Comparison of ENCODE assay signal across 18 cellular contexts in the genomic region with DNA sequence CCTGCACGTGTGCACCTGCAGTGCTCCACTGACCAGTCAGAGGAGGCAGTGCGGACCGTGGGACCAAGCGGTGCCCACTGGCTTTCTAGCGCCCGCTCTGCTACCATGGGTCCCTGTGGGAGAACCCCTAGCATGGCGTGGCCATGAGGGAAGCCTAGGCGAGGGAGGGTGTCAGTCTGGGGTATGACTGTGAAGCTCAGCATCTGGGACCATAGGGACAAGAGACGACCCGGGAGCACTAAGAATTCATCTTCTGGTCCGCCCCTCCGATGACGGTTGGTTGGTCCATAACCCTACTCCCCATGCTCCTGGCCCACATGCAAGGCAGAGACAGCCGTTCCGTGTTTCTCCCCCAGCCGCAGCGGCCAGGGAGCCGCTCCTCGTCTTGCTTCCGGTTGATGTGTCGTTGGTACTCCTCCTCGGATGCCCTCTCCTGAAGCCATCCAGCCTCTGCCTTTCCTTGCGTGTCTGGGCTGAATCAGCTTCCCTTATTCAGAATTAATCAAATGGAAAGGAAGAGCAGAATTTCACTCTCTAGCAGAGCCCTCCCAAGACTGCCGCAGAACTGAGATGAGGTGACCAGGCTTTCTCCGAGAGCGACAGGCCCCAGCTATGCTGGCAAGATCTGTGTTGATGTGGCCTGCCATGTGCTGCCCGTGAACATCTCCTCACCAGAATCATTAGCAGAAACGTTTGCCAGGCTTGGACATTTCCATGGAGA. TPM values are rescaled to one million over a fixed set of nuclear protein-coding genes. Genes with fewer than 3 reads are reported as not detected.
DNase-seq lines count a peak whose midpoint lies in the region; ATAC-seq, FAIRE-seq and TF ChIP-seq lines count a peak whose summit lies in the region.
"Had no signal": no experiment of that assay in that cellular context is flagged by ENCODE, and none has a peak within 500 bp of the region (broad histone marks: within the 10 kb centered on the region; RNA-seq: fewer than 3 reads in every experiment).

No MANE protein-coding gene starts in this region.

- no peaks in the 10 kb centered on the region for H3K9me3 ChIP-seq in CD4-positive, alpha-beta T cell (ENCODE audit: control insufficient read depth, low read length)
- H3K9me3 ChIP-seq in H1 (ENCODE audit: insufficient read depth in 2 of 2, low read depth in 1 of 2, low read length in 1 of 2) (no peaks in the 10 kb centered on the region), upper lobe of right lung (no peaks in the 10 kb centered on the region)
- H3K9me3 ChIP-seq: A549 had no signal

- H3K27me3 Mint-ChIP-seq in CD4-positive, alpha-beta T cell: no peaks in the 10 kb centered on the region
- H3K27me3 Mint-ChIP-seq in WTC11 (ENCODE audit: low read depth) (no peaks in the 10 kb centered on the region), nephron (ENCODE audit: low read depth) (no peaks in the 10 kb centered on the region)

- H3K14ac ChIP-seq in H1 (ENCODE audit: insufficient read length): no peak overlapping the region

- H3K4me3 ChIP-seq in H1 (ENCODE audit: extremely low read depth in 1 of 4, insufficient read depth in 2 of 4, low read depth in 3 of 4, low read length in 4 of 4) (no peak overlapping the region), upper lobe of right lung (no peak overlapping the region)
- H3K4me3 ChIP-seq: A549 had no signal

- no peak for TF ChIP-seq CTCF in CD4-positive, alpha-beta T cell (IDR thresholded peaks at IDR 0.05)
- TF ChIP-seq CTCF in WTC11 (IDR thresholded peaks at IDR 0.05): no peak
- TF ChIP-seq CTCF in H1 (IDR thresholded peaks at IDR 0.05; ENCODE audit: control extremely low read depth in 1 of 3, insufficient read depth in 1 of 3, low read depth in 1 of 3, low read length in 3 of 3): no peak
- no peak for TF ChIP-seq CTCF in nephron (IDR thresholded peaks at IDR 0.05; ENCODE audit: unreplicated experiment in 3 of 3)
- no peak for TF ChIP-seq CTCF in upper lobe of right lung (IDR thresholded peaks at IDR 0.05)

- H3K36me3 Mint-ChIP-seq in CD4-positive, alpha-beta T cell (ENCODE audit: low read depth): peaks cover 90% of the 10 kb centered on the region
- H3K36me3 Mint-ChIP-seq in WTC11: peaks cover 17% of the 10 kb centered on the region
- H3K36me3 Mint-ChIP-seq in nephron (ENCODE audit: low read depth): peaks cover 75% of the 10 kb centered on the region

- no peak overlapping the region for H3K56ac ChIP-seq in H1 (replicated peaks; ENCODE audit: insufficient read length, low read depth, low read length)

- no peak overlapping the region for H3K27ac ChIP-seq in CD4-positive, alpha-beta T cell (ENCODE audit: low read depth, low read length)
- H3K27ac ChIP-seq in H1 (ENCODE audit: low read depth, low read length) (no peak overlapping the region), upper lobe of right lung (no peak overlapping the region)
- H3K27ac ChIP-seq: A549 had no signal

- no peak overlapping the region for H3K9ac ChIP-seq in H1 (replicated peaks in 1 of 4; ENCODE audit: extremely low read depth in 1 of 4, low read depth in 3 of 4, low read length in 3 of 4)

- H3K4me3 Mint-ChIP-seq in CD4-positive, alpha-beta T cell: no peak overlapping the region
- H3K4me3 Mint-ChIP-seq in WTC11 (no peak overlapping the region), nephron (no peak overlapping the region)
- H3K4me3 Mint-ChIP-seq: CD14-positive monocyte, HFFc6 had no signal

- no peak overlapping the region for H3K4me2 ChIP-seq in H1 (ENCODE audit: insufficient read depth in 1 of 2, low read depth in 2 of 2, low read length in 2 of 2)
- H3K4me2 ChIP-seq: A549 had no signal

- no peaks in the 10 kb centered on the region for H3K23me2 ChIP-seq in H1 (ENCODE audit: low read depth, low read length)

- H2AK5ac ChIP-seq in H1 (ENCODE audit: low read depth, low read length): no peak overlapping the region

- H3K9me3 Mint-ChIP-seq in CD4-positive, alpha-beta T cell: peaks cover 7% of the 10 kb centered on the region
- no peaks in the 10 kb centered on the region for H3K9me3 Mint-ChIP-seq in WTC11
- no peaks in the 10 kb centered on the region for H3K9me3 Mint-ChIP-seq in nephron
- H3K9me3 Mint-ChIP-seq: HFFc6 had no signal

- H3K4ac ChIP-seq in H1 (replicated peaks; ENCODE audit: insufficient read length, low read depth, low read length): no peak overlapping the region

- no peaks in the 10 kb centered on the region for H3K27me3 ChIP-seq in CD4-positive, alpha-beta T cell (ENCODE audit: control insufficient read depth, insufficient read depth, low read length)
- no peaks in the 10 kb centered on the region for H3K27me3 ChIP-seq in H1 (replicated peaks in 1 of 4; ENCODE audit: control insufficient read depth in 3 of 4, extremely low read depth in 1 of 4, insufficient read depth in 3 of 4, low read length in 3 of 4)
- H3K27me3 ChIP-seq in upper lobe of right lung: no peaks in the 10 kb centered on the region

- 90% methylated on average over 28 of the region's 28 CpGs; no CpG with 5 or more reads in 1 of the 2 experiments for WGBS in H1 (ENCODE audit: extremely low coverage in 1 of 2, insufficient coverage in 1 of 2, insufficient read length in 1 of 2, insufficient replicate concordance in 2 of 2, low coverage in 1 of 2, low lambda C conversion rate in 2 of 2, missing lambda C conversion rate in 1 of 2), 2 experiments

- TF ChIP-seq POLR2A in H1 (IDR thresholded peaks at IDR 0.05; ENCODE audit: control extremely low read depth in 1 of 2, low read depth in 2 of 2, low read length in 2 of 2): 0 out of 3 replicates have a peak, but pooled peaks of 1 of the 2 experiments have one; percentile 5

- POLR2A ChIA-PET in CD4-positive, alpha-beta T cell (lab: Charles Lee): no interaction called here
- POLR2A ChIA-PET in WTC11 (lab: Charles Lee): no interaction called here
- POLR2A ChIA-PET in H1 (lab: Charles Lee; ENCODE audit: partially characterized antibody): no interaction called here

- peak overlapping the region; percentile 36 for H3K27ac Mint-ChIP-seq in CD4-positive, alpha-beta T cell
- H3K27ac Mint-ChIP-seq in WTC11 (no peak overlapping the region), nephron (peak overlapping the region in 2 of 3 experiments; percentile 7 to 41)
- H3K27ac Mint-ChIP-seq: HFFc6 had no signal

- H2BK120ac ChIP-seq in H1 (replicated peaks; ENCODE audit: low read depth, low read length): no peak overlapping the region

- no peak for TF ChIP-seq EP300 in H1 (IDR thresholded peaks at IDR 0.05; ENCODE audit: borderline replicate concordance in 1 of 2, low read depth in 2 of 2, low read length in 2 of 2)

- no peak overlapping the region for H3K18ac ChIP-seq in H1 (ENCODE audit: extremely low read depth, low read length)

- peaks cover 15% of the 10 kb centered on the region for H3K79me1 ChIP-seq in H1 (ENCODE audit: low read depth, low read length)

- ATAC-seq in CD4-positive, alpha-beta T cell (ENCODE audit: poor library complexity): no peak
- no peak for ATAC-seq in WTC11
- ATAC-seq in upper lobe of right lung: no peak

- no peak overlapping the region for H2BK20ac ChIP-seq in H1 (ENCODE audit: low read length)

- H4K5ac ChIP-seq in H1 (ENCODE audit: insufficient read length, low read depth, low read length): no peak overlapping the region

- no peak for DNase-seq in CD4-positive, alpha-beta T cell
- no peak for DNase-seq in WTC11 (ENCODE audit: low spot score)
- no peak for DNase-seq in H1 (ENCODE audit: low read depth in 1 of 2, low spot score in 2 of 2)
- DNase-seq in NCI-H2107 (lab: John Stamatoyannopoulos, UW): no peak
- no peak for DNase-seq in upper lobe of right lung
- no peak for DNase-seq in activated effector memory CD4-positive, alpha-beta T cell treated with Interleukin-2 at 50 U/mL for 16 hours
- no peak for DNase-seq in germinal center (ENCODE audit: low spot score)
- DNase-seq: COR-L47, EL, HFFc6, NCI-H1105, NCI-H226, NCI-H524 treated with DMSO at 0.1 percent for 48 hours had no signal

- H3K23ac ChIP-seq in H1 (ENCODE audit: insufficient read length): no peak overlapping the region

- no peak for TF ChIP-seq RAD21 in H1 (IDR thresholded peaks at IDR 0.05 in 1 of 2, conservative IDR thresholded peaks at IDR 0.05 in 1 of 2; ENCODE audit: low read depth in 2 of 2, low read length in 2 of 2)

- CTCF ChIA-PET in CD4-positive, alpha-beta T cell (lab: Charles Lee): no interaction called here
- CTCF ChIA-PET in WTC11 (lab: Charles Lee): no interaction called here
- CTCF ChIA-PET in H1 (lab: Charles Lee; ENCODE audit: partially characterized antibody): interaction anchor here (1.0 to 2.0 kb wide), 4 partner anchors 9 to 502 kb away, joined by 3 to 8 read pairs (median 5); no protein-coding TSS in a partner anchor

- H3K79me2 ChIP-seq in H1 (ENCODE audit: control insufficient read depth in 1 of 2, insufficient read depth in 2 of 2, low read length in 2 of 2): 0 out of 4 replicates have a peak, but pooled peaks cover 0 to 2% of the 10 kb centered on the region in 2 experiments

- no peak overlapping the region for H2AFZ ChIP-seq in H1 (ENCODE audit: low read length)

- H4K8ac ChIP-seq in H1 (ENCODE audit: extremely low read depth, insufficient read depth, low read length): peak overlapping the region; percentile 20; the same call in 1 of the 2 replicates

- FAIRE-seq in H1 (lab: Jason Lieb, UNC): no peak
- FAIRE-seq: A549, GM19239, H54 had no signal

- peaks cover 2 to 5% of the 10 kb centered on the region in 2 experiments for H4K20me1 ChIP-seq in H1 (replicated peaks in 1 of 2; ENCODE audit: control insufficient read depth in 1 of 2, insufficient read depth in 2 of 2, low read length in 2 of 2)

- no peak overlapping the region for H2BK12ac ChIP-seq in H1 (ENCODE audit: low read depth, low read length)

- H3K36me3 ChIP-seq in H1 (ENCODE audit: control insufficient read depth in 2 of 4, insufficient read depth in 4 of 4, low read length in 3 of 4) (peaks cover 0 to 6% (median 4%) of the 10 kb centered on the region in 4 experiments; a peak in 5 of 8 replicates), upper lobe of right lung (peaks cover 37% of the 10 kb centered on the region)

- H2BK5ac ChIP-seq in H1 (ENCODE audit: low read depth, low read length): no peak overlapping the region

- peaks cover 22% of the 10 kb centered on the region for H3K4me1 Mint-ChIP-seq in CD4-positive, alpha-beta T cell (ENCODE audit: low read depth)
- H3K4me1 Mint-ChIP-seq in WTC11: peaks cover 8% of the 10 kb centered on the region
- H3K4me1 Mint-ChIP-seq in nephron: peaks cover 20% of the 10 kb centered on the region

- no peak overlapping the region for H2BK15ac ChIP-seq in H1 (ENCODE audit: low read length)

- no peak overlapping the region for H4K91ac ChIP-seq in H1 (replicated peaks; ENCODE audit: insufficient read length, low read length)

- H3K4me1 ChIP-seq in H1 (replicated peaks in 1 of 4; ENCODE audit: control insufficient read depth in 3 of 4, insufficient read depth in 4 of 4, low read length in 3 of 4) (peaks cover 0 to 4% (median 0%) of the 10 kb centered on the region in 4 experiments; a peak in 2 of 7 replicates), upper lobe of right lung (peaks cover 15% of the 10 kb centered on the region)

- intact Hi-C loops in CD4-positive, alpha-beta T cell (cut with DNase I, micrococcal nuclease): loop anchor here in 1 of 2 experiments (5.0 kb wide), 1 partner anchor 1184 kb away; no protein-coding TSS in a partner anchor
- intact Hi-C loops in upper lobe of right lung (cut with DNase I): loop anchor here (10.0 kb wide), 1 partner anchor 243 kb away; no protein-coding TSS in a partner anchor

RNA-seq across cellular contexts. Expression of gene COX7A2L, which starts 23.0 kb away (rescaled TPM):
- total RNA-seq in CD4-positive, alpha-beta T cell: 10 to 100 TPM; 51.3 to 57.3 TPM
- 99.5 to 114 TPM (median 108 TPM) in 3 replicates for total RNA-seq in WTC11 (2021)
- 85.6 and 91.7 TPM in 2 replicates for total RNA-seq in H1 (2021; fragmentation: NEBNext Ultra II Directional; extraction: Animal tissue kit (Norgen Biotek cat#: 25700))
- polyA plus RNA-seq in H1 (2011; rRNA removed): 67.1 and 114 TPM in 2 replicates
- polyA plus RNA-seq in H1 (2011; cell fraction: cytosol; rRNA removed): 130 TPM
- 40.0 TPM for polyA plus RNA-seq in H1 (2011; cell fraction: nucleus; rRNA removed)
- polyA plus RNA-seq in H1 (2012, experiment 1 of 2): 87.0 to 96.7 TPM (median 91.7 TPM) in 4 replicates
- polyA plus RNA-seq in H1 (2012, experiment 2 of 2): 180 TPM
- 66.8 TPM for polyA plus RNA-seq in H1 (2013, experiment 1 of 2)
- polyA plus RNA-seq in H1 (2013, experiment 2 of 2): 66.5 TPM
- 43.9 and 47.5 TPM in 2 replicates for polyA minus RNA-seq in H1 (2011; rRNA and poly(A)+ RNA removed)
- polyA minus RNA-seq in H1 (2011; cell fraction: cytosol; rRNA and poly(A)+ RNA removed): 26.9 TPM
- polyA minus RNA-seq in H1 (2011; cell fraction: nucleus; rRNA and poly(A)+ RNA removed): 30.5 TPM
- 80.7 TPM for total RNA-seq in upper lobe of right lung
